ENCODE assay signal across 1 cellular context in the genomic region with DNA sequence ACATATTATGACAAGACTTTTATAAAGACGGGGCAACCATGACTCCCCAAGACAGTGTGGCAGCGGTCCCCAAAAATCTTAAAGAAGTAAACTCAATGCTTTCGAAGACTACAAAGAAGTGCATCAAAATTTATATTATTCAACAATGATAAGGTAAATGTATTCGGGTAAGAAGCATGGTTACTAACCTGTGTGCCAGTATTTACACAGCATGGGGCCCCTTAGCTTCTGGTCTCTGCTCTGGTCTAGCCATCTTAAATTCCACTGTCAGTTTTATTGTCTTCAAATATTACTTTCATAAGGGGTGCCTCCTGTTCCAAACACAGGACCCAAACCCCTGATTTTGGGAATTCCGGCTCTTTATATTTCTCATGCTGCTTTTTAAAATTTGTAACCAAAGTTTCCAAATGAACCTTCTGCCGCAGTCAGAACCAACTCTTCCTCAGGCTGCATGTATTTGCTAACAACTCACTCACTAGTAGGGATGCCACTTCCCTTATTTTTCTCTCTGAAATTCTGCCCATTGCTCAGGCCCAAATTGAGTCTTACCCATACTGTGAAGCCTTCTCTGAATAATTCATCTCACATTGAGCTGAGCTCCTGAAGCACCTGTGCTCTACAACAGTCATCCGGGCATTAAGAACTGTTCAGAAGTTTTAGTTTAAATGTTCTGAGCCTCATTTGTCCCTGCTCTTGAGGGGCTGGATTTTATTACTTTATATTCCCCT.
TF ChIP-seq lines count a peak whose summit lies in the region.

No MANE protein-coding gene starts in this region.

TF ChIP-seq in SK-N-SH treated with all-trans-retinoic acid at 6 μM for 48 hours, 23 proteins besides CTCF, POLR2A, EP300 and RAD21 (continued from another document):
- TF ChIP-seq, protein P1, sequence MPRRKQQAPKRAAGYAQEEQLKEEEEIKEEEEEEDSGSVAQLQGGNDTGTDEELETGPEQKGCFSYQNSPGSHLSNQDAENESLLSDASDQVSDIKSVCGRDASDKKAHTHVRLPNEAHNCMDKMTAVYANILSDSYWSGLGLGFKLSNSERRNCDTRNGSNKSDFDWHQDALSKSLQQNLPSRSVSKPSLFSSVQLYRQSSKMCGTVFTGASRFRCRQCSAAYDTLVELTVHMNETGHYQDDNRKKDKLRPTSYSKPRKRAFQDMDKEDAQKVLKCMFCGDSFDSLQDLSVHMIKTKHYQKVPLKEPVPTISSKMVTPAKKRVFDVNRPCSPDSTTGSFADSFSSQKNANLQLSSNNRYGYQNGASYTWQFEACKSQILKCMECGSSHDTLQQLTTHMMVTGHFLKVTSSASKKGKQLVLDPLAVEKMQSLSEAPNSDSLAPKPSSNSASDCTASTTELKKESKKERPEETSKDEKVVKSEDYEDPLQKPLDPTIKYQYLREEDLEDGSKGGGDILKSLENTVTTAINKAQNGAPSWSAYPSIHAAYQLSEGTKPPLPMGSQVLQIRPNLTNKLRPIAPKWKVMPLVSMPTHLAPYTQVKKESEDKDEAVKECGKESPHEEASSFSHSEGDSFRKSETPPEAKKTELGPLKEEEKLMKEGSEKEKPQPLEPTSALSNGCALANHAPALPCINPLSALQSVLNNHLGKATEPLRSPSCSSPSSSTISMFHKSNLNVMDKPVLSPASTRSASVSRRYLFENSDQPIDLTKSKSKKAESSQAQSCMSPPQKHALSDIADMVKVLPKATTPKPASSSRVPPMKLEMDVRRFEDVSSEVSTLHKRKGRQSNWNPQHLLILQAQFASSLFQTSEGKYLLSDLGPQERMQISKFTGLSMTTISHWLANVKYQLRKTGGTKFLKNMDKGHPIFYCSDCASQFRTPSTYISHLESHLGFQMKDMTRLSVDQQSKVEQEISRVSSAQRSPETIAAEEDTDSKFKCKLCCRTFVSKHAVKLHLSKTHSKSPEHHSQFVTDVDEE (CRISPR knock-in tag; IDR thresholded peaks at IDR 0.05): no peak
- TF ChIP-seq, protein P2, sequence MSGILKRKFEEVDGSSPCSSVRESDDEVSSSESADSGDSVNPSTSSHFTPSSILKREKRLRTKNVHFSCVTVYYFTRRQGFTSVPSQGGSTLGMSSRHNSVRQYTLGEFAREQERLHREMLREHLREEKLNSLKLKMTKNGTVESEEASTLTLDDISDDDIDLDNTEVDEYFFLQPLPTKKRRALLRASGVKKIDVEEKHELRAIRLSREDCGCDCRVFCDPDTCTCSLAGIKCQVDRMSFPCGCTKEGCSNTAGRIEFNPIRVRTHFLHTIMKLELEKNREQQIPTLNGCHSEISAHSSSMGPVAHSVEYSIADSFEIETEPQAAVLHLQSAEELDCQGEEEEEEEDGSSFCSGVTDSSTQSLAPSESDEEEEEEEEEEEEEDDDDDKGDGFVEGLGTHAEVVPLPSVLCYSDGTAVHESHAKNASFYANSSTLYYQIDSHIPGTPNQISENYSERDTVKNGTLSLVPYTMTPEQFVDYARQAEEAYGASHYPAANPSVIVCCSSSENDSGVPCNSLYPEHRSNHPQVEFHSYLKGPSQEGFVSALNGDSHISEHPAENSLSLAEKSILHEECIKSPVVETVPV (CRISPR knock-in tag; IDR thresholded peaks at IDR 0.05): no peak
- TF ChIP-seq, protein P3, sequence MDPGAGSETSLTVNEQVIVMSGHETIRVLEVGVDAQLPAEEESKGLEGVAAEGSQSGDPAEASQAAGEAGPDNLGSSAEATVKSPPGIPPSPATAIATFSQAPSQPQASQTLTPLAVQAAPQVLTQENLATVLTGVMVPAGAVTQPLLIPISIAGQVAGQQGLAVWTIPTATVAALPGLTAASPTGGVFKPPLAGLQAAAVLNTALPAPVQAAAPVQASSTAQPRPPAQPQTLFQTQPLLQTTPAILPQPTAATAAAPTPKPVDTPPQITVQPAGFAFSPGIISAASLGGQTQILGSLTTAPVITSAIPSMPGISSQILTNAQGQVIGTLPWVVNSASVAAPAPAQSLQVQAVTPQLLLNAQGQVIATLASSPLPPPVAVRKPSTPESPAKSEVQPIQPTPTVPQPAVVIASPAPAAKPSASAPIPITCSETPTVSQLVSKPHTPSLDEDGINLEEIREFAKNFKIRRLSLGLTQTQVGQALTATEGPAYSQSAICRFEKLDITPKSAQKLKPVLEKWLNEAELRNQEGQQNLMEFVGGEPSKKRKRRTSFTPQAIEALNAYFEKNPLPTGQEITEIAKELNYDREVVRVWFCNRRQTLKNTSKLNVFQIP (CRISPR knock-in tag; IDR thresholded peaks at IDR 0.05; ENCODE audit: borderline replicate concordance, low read depth): no peak
- no peak for TF ChIP-seq CSDC2 (CRISPR knock-in tag; IDR thresholded peaks at IDR 0.05)
